ENCODE assay signal across 27 cellular contexts in genomic region chr2:24169031-24169430, GRCh38. TPM values are rescaled to one million over a fixed set of nuclear protein-coding genes. Genes with fewer than 3 reads are reported as not detected.
DNase-seq lines count a peak whose midpoint lies in the region; ATAC-seq, FAIRE-seq and TF ChIP-seq lines count a peak whose summit lies in the region.
"Had no signal": no experiment of that assay in that cellular context is flagged by ENCODE, and none has a peak within 500 bp of the region (broad histone marks: within the 10 kb centered on the region; RNA-seq: fewer than 3 reads in every experiment).

No MANE protein-coding gene starts in this region.

- H2AK5ac ChIP-seq in mesendoderm (ENCODE audit: low read length), result no peak overlapping the region

- H3K79me2 ChIP-seq in mesendoderm (ENCODE audit: control insufficient read depth, insufficient read depth, low read length), result no peaks in the 10 kb centered on the region

- no peak overlapping the region for H4K8ac ChIP-seq in mesendoderm (ENCODE audit: low read depth, low read length)

- no peak overlapping the region for H2BK5ac ChIP-seq in mesendoderm (ENCODE audit: low read length)

- H3K4me1 ChIP-seq in mesendoderm (ENCODE audit: control insufficient read depth, low read depth, low read length), result no peaks in the 10 kb centered on the region
- H3K4me1 ChIP-seq: A549, BE2C had no signal

- H3K18ac ChIP-seq in mesendoderm (ENCODE audit: low read length), result no peak overlapping the region

- no peak overlapping the region for H2BK15ac ChIP-seq in mesendoderm (replicated peaks; ENCODE audit: low read depth)

- no peak for ATAC-seq in activated naive CD4-positive, alpha-beta T cell treated with anti-CD3 and anti-CD28 coated beads, Interleukin-2, amount 50 U/mL, for 72 hours
- ATAC-seq in GM18498 (IDR thresholded peaks at IDR 0.05; ENCODE audit: unreplicated experiment), result no peak
- ATAC-seq: A549, GM23338, HCT116 had no signal

- H4K5ac ChIP-seq in mesendoderm (ENCODE audit: low read length), result no peak overlapping the region

- no peak overlapping the region for H3K4ac ChIP-seq in mesendoderm (ENCODE audit: low read depth, low read length)

- no peaks in the 10 kb centered on the region for H3K9me3 Mint-ChIP-seq in activated naive CD4-positive, alpha-beta T cell treated with anti-CD3 and anti-CD28 coated beads, Interleukin-2, amount 50 U/mL, for 72 hours
- H3K9me3 Mint-ChIP-seq: CD4-positive, alpha-beta T cell; GM23338; H9 had no signal

- H3K36me3 Mint-ChIP-seq in activated naive CD4-positive, alpha-beta T cell treated with anti-CD3 and anti-CD28 coated beads, Interleukin-2, amount 50 U/mL, for 72 hours, result peaks cover 0 to 4% of the 10 kb centered on the region in 2 donors

- no peaks in the 10 kb centered on the region for H3K27me3 ChIP-seq in mesendoderm (ENCODE audit: insufficient read depth, low read length, poor library complexity)
- H3K27me3 ChIP-seq: BE2C; BLaER1 treated with 17β-estradiol and CSF1 and Interleukin-3, amounts not matched to agents 10 nM and 100 nM had no signal

- peak; percentile 15 for DNase-seq in NCI-H82 (lab: John Stamatoyannopoulos, UW)
- DNase-seq in NCI-H82 treated with DMSO at 0.1 percent for 48 hours (lab: John Stamatoyannopoulos, UW; ENCODE audit: unreplicated experiment), result no peak
- peak; percentile 43 for DNase-seq in ELF-1 (ENCODE audit: low read depth, low spot score)
- DNase-seq in astrocyte of the hippocampus (ENCODE audit: low read depth, low spot score), result peak; percentile 11
- DNase-seq in mesendoderm, result peak; percentile 33
- no peak for DNase-seq in activated naive CD4-positive, alpha-beta T cell treated with anti-CD3 and anti-CD28 coated beads, Interleukin-2, amount 50 U/mL, for 72 hours (ENCODE audit: low spot score in 2 of 2)
- DNase-seq in D721Med (ENCODE audit: insufficient read length, low spot score), result no peak
- DNase-seq: ACHN; AML-193; BE2C; CD4-positive, alpha-beta T cell; CD8-positive, alpha-beta memory T cell; DMS53; DMS79 treated with DMSO at 0.1 percent for 48 hours; H9 had no signal

- no peaks in the 10 kb centered on the region for H3K36me3 ChIP-seq in mesendoderm (ENCODE audit: control insufficient read depth, insufficient read depth, low read length)
- H3K36me3 ChIP-seq: BE2C; BLaER1 treated with 17β-estradiol and CSF1 and Interleukin-3, amounts not matched to agents 10 nM and 100 nM had no signal

- no peak overlapping the region for H3K27ac Mint-ChIP-seq in activated naive CD4-positive, alpha-beta T cell treated with anti-CD3 and anti-CD28 coated beads, Interleukin-2, amount 50 U/mL, for 72 hours
- H3K27ac Mint-ChIP-seq: CD14-positive monocyte; CD4-positive, alpha-beta T cell; CD8-positive, alpha-beta memory T cell; GM23338; H9 had no signal

- no peak overlapping the region for H3K4me2 ChIP-seq in mesendoderm (ENCODE audit: low read length)
- H3K4me2 ChIP-seq: A549; BLaER1 treated with 17β-estradiol and CSF1 and Interleukin-3, amounts not matched to agents 10 nM and 100 nM; GM23338 had no signal

- no peak overlapping the region for H3K27ac ChIP-seq in mesendoderm (ENCODE audit: low read depth, low read length)
- H3K27ac ChIP-seq: 22Rv1; A549; BLaER1 treated with 17β-estradiol and CSF1 and Interleukin-3, amounts not matched to agents 10 nM and 100 nM had no signal

- FAIRE-seq in D721Med (lab: Jason Lieb, UNC), result no peak
- FAIRE-seq: A549, G401.6, GM12892, GM19239 had no signal

- H3K56ac ChIP-seq in mesendoderm (ENCODE audit: low read length), result no peak overlapping the region

- no peaks in the 10 kb centered on the region for H3K79me1 ChIP-seq in mesendoderm (ENCODE audit: low read length)

- TF ChIP-seq CTCF in D721Med (IDR thresholded peaks at IDR 0.05; ENCODE audit: insufficient read depth, missing control alignments), result no peak

- WGBS in mesendoderm (ENCODE audit: extremely low coverage, insufficient coverage, low lambda C conversion rate), result no CpG with 5 or more reads among the region's 5 CpGs

- H3K9ac ChIP-seq in mesendoderm (ENCODE audit: low read length), result no peak overlapping the region
- H3K9ac ChIP-seq: BLaER1 treated with 17β-estradiol and CSF1 and Interleukin-3, amounts not matched to agents 10 nM and 100 nM had no signal

- no peak overlapping the region for H3K23ac ChIP-seq in mesendoderm (ENCODE audit: low read length)

- H2BK120ac ChIP-seq in mesendoderm (ENCODE audit: low read depth, low read length), result no peak overlapping the region

- H3K4me3 ChIP-seq in mesendoderm (ENCODE audit: low read length), result no peak overlapping the region
- H3K4me3 ChIP-seq: A549; BLaER1 treated with 17β-estradiol and CSF1 and Interleukin-3, amounts not matched to agents 10 nM and 100 nM; GM23338 had no signal

RNA-seq across cellular contexts. Expression of gene FAM228A, which starts 5.8 kb away (rescaled TPM):
- 0.03 TPM for polyA plus RNA-seq in mesendoderm (2013, experiment 1 of 2)
- polyA plus RNA-seq in mesendoderm (2013, experiment 2 of 2), result not detected
- under 1 TPM; 0.14 to 0.30 TPM for total RNA-seq in activated naive CD4-positive, alpha-beta T cell treated with anti-CD3 and anti-CD28 coated beads, Interleukin-2, amount 50 U/mL, for 72 hours
- total RNA-seq: CD8-positive, alpha-beta memory T cell; Daoy; H4; H9 had no signal
- polyA plus RNA-seq: CD8-positive, alpha-beta memory T cell had no signal

RNA-seq across cellular contexts. Expression of gene FAM228B, which starts 45.8 kb away (rescaled TPM):
- polyA plus RNA-seq in mesendoderm (2013, experiment 1 of 2), result 1.1 TPM
- 0.83 TPM for polyA plus RNA-seq in mesendoderm (2013, experiment 2 of 2)
- 1 to 10 TPM; 5.8 to 7.9 TPM for total RNA-seq in activated naive CD4-positive, alpha-beta T cell treated with anti-CD3 and anti-CD28 coated beads, Interleukin-2, amount 50 U/mL, for 72 hours

RNA-seq across cellular contexts. Expression of gene PFN4, which starts 45.9 kb away (rescaled TPM):
- 0.22 TPM for polyA plus RNA-seq in mesendoderm (2013, experiment 1 of 2)
- 0.17 TPM for polyA plus RNA-seq in mesendoderm (2013, experiment 2 of 2)
- total RNA-seq in activated naive CD4-positive, alpha-beta T cell treated with anti-CD3 and anti-CD28 coated beads, Interleukin-2, amount 50 U/mL, for 72 hours, result not detected
- total RNA-seq: CD4-positive, alpha-beta T cell; H9 had no signal
- polyA plus RNA-seq: CD14-positive monocyte; CD8-positive, alpha-beta memory T cell; GM23338 had no signal

Comparison
In these comparisons a context has a peak if more than half of its experiments do, and no peak if none do; other contexts are left out.
1. DNase-seq: peak in NCI-H82 (single experiment), ELF-1 (single experiment), astrocyte of the hippocampus (single experiment) and mesendoderm (single experiment); none in NCI-H82 treated with DMSO at 0.1 percent for 48 hours (single experiment), activated naive CD4-positive, alpha-beta T cell treated with anti-CD3 and anti-CD28 coated beads, Interleukin-2, amount 50 U/mL, for 72 hours (0 of 2) and D721Med (single experiment).